Comparison of ENCODE assay signal across 19 cellular contexts in the genomic region with DNA sequence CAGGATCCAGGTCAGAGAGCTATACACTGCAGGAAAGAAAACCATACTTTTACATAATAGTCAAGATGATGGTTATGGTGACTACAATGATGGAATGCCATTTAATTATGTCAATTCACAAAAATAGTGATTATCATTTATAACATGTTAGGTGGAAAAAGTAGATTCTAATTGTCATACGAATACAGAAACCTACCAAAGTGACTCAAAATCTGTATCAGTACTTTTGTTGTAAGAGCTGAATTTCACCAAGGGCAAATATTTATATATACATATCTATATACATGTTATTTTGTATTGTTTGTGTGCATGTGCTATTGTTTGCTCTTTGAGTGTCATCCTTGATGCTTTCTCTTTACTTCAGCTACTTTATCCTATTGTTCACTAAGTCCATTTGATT.
DNase-seq lines count a peak whose midpoint lies in the region; ATAC-seq and TF ChIP-seq lines count a peak whose summit lies in the region.
"Had no signal": no experiment of that assay in that cellular context is flagged by ENCODE, and none has a peak within 500 bp of the region (broad histone marks: within the 10 kb centered on the region; RNA-seq: fewer than 3 reads in every experiment).

No MANE protein-coding gene starts in this region.

- no peak overlapping the region for H3K4me3 ChIP-seq in CD8-positive, alpha-beta memory T cell (ENCODE audit: low read length)
- H3K4me3 ChIP-seq: MG63 had no signal

- no peak for TF ChIP-seq CTCF in chondrocyte (IDR thresholded peaks at IDR 0.05)
- TF ChIP-seq CTCF in GM10266 (IDR thresholded peaks at IDR 0.05; ENCODE audit: control insufficient read depth, insufficient read depth, low read depth, missing control alignments), result no peak

- peaks cover 94% of the 10 kb centered on the region for H3K4me1 Mint-ChIP-seq in activated T-cell treated with anti-CD3 and anti-CD28 coated beads, Interleukin-2, amount 50 U/mL, for 72 hours (ENCODE audit: low read depth)
- H3K4me1 Mint-ChIP-seq in CD8-positive, alpha-beta memory T cell, result peaks cover 65 to 90% (median 89%) of the 10 kb centered on the region in 3 donors
- peaks cover 49% of the 10 kb centered on the region for H3K4me1 Mint-ChIP-seq in chondrocyte (ENCODE audit: low read depth)

- no peaks in the 10 kb centered on the region for H3K36me3 ChIP-seq in CD8-positive, alpha-beta memory T cell (ENCODE audit: insufficient read depth, low read length)
- H3K36me3 ChIP-seq: MG63 had no signal

- peaks cover 3 to 5% of the 10 kb centered on the region in 2 donors for H3K9me3 Mint-ChIP-seq in activated T-cell treated with anti-CD3 and anti-CD28 coated beads, Interleukin-2, amount 50 U/mL, for 72 hours
- no peaks in the 10 kb centered on the region for H3K9me3 Mint-ChIP-seq in CD8-positive, alpha-beta memory T cell
- peaks cover 11% of the 10 kb centered on the region for H3K9me3 Mint-ChIP-seq in chondrocyte (ENCODE audit: low read depth)

- H3K4me1 ChIP-seq in CD8-positive, alpha-beta memory T cell (ENCODE audit: insufficient read depth, low read length), result peaks cover 55% of the 10 kb centered on the region

- CTCF ChIA-PET in CD8-positive, alpha-beta memory T cell (lab: Charles Lee), result interaction anchor here (1.3 kb wide), 1 partner anchor 9 kb away, joined by 4 read pairs; no protein-coding TSS in a partner anchor

- POLR2A ChIA-PET in CD8-positive, alpha-beta memory T cell (lab: Charles Lee), result no interaction called here

- peaks cover 8 to 19% of the 10 kb centered on the region in 2 donors for H3K36me3 Mint-ChIP-seq in activated T-cell treated with anti-CD3 and anti-CD28 coated beads, Interleukin-2, amount 50 U/mL, for 72 hours (ENCODE audit: insufficient read depth in 2 of 2)
- peaks cover 13 to 14% (median 14%) of the 10 kb centered on the region in 3 donors for H3K36me3 Mint-ChIP-seq in CD8-positive, alpha-beta memory T cell
- H3K36me3 Mint-ChIP-seq in chondrocyte (ENCODE audit: low read depth), result peaks cover 2% of the 10 kb centered on the region

- peak overlapping the region; percentile 51 for H3K27ac Mint-ChIP-seq in activated T-cell treated with anti-CD3 and anti-CD28 coated beads, Interleukin-2, amount 50 U/mL, for 72 hours
- peak overlapping the region in 7 of 8 donors; percentile 18 to 83 (median 48) for H3K27ac Mint-ChIP-seq in CD8-positive, alpha-beta memory T cell
- peak overlapping the region; percentile 49 for H3K27ac Mint-ChIP-seq in chondrocyte (ENCODE audit: unreplicated experiment)

- no peak overlapping the region for H3K27ac ChIP-seq in CD8-positive, alpha-beta memory T cell (ENCODE audit: low read depth, low read length)
- H3K27ac ChIP-seq: 22Rv1, C4-2B had no signal

- H3K27me3 Mint-ChIP-seq in activated T-cell treated with anti-CD3 and anti-CD28 coated beads, Interleukin-2, amount 50 U/mL, for 72 hours (ENCODE audit: low read depth), result no peaks in the 10 kb centered on the region
- no peaks in the 10 kb centered on the region for H3K27me3 Mint-ChIP-seq in CD8-positive, alpha-beta memory T cell
- H3K27me3 Mint-ChIP-seq in chondrocyte (ENCODE audit: low read depth), result no peaks in the 10 kb centered on the region

- DNase-seq in DMS53 (lab: John Stamatoyannopoulos, UW) (peak; percentile 3), DMS53 treated with DMSO at 0.1 percent for 48 hours (lab: John Stamatoyannopoulos, UW; ENCODE audit: unreplicated experiment) (no peak), chondrocyte (ENCODE audit: low spot score) (no peak), GM10266 (ENCODE audit: extremely low spot score) (no peak)
- no peak for DNase-seq in activated T-cell treated with anti-CD3 and anti-CD28 coated beads, Interleukin-2, amount 50 U/mL, for 72 hours
- no peak for DNase-seq in activated T-cell treated with anti-CD3 and anti-CD28 coated beads, Interleukin-2, amount 50 U/mL, for 1 hour
- DNase-seq in CD8-positive, alpha-beta memory T cell, result no peak
- DNase-seq: AML-193, Calu3, Kasumi-1, MG63, NCI-H1092, NCI-H146, NCI-H2029 treated with DMSO at 0.1 percent for 48 hours, NCI-H2171, NCI-H526 had no signal

- no peaks in the 10 kb centered on the region for H3K27me3 ChIP-seq in CD8-positive, alpha-beta memory T cell (ENCODE audit: insufficient read depth, low read length, poor library complexity, severe bottlenecking)
- H3K27me3 ChIP-seq: MG63 had no signal

- peak overlapping the region in 1 of 2 donors; percentile 49 for H3K4me3 Mint-ChIP-seq in activated T-cell treated with anti-CD3 and anti-CD28 coated beads, Interleukin-2, amount 50 U/mL, for 72 hours
- peak overlapping the region in 2 of 7 donors; percentile 5 to 10 for H3K4me3 Mint-ChIP-seq in CD8-positive, alpha-beta memory T cell
- H3K4me3 Mint-ChIP-seq in chondrocyte (ENCODE audit: unreplicated experiment), result no peak overlapping the region

- H3K9me3 ChIP-seq in CD8-positive, alpha-beta memory T cell (ENCODE audit: low read length), result no peaks in the 10 kb centered on the region
- H3K9me3 ChIP-seq: MG63 had no signal

- peak in 1 of 2 donors; percentile 17 for ATAC-seq in activated T-cell treated with anti-CD3 and anti-CD28 coated beads, Interleukin-2, amount 50 U/mL, for 72 hours (replicated peaks in 1 of 2)
- no peak for ATAC-seq in GM21723 (IDR thresholded peaks at IDR 0.05; ENCODE audit: unreplicated experiment)
